9 cellular contexts compared by ENCODE assay signal in genomic region chr2:8544168-8544785, GRCh38.
DNase-seq lines count a peak whose midpoint lies in the region; ATAC-seq, FAIRE-seq and TF ChIP-seq lines count a peak whose summit lies in the region.
"Had no signal": no experiment of that assay in that cellular context is flagged by ENCODE, and none has a peak within 500 bp of the region (broad histone marks: within the 10 kb centered on the region; RNA-seq: fewer than 3 reads in every experiment).

No MANE protein-coding gene starts in this region.

- intact Hi-C loops in dendritic cell treated with granulocyte-macrophage colony-stimulating factor and Interleukin-4, amounts not matched to agents 40 ng/mL and 50 ng/mL, for 4 days (cut with micrococcal nuclease): no loop called here

- TF ChIP-seq CTCF in DOHH2 (IDR thresholded peaks at IDR 0.05; ENCODE audit: low read depth, low read length, poor library complexity, severe bottlenecking): no peak
- no peak for TF ChIP-seq CTCF in OCI-LY1 (IDR thresholded peaks at IDR 0.05; ENCODE audit: low read length)
- no peak for TF ChIP-seq CTCF in parathyroid adenoma (IDR thresholded peaks at IDR 0.05)

- peak overlapping the region; percentile 67 for H3K4me2 ChIP-seq in DOHH2 (ENCODE audit: low read length)
- peak overlapping the region; percentile 56 for H3K4me2 ChIP-seq in OCI-LY1 (ENCODE audit: low read length)
- H3K4me2 ChIP-seq in parathyroid adenoma (ENCODE audit: low read length): no peak overlapping the region

- H3K9me2 ChIP-seq in DOHH2 (replicated peaks; ENCODE audit: control insufficient read depth, low read length) (no peaks in the 10 kb centered on the region), OCI-LY1 (ENCODE audit: low read depth, low read length) (no peaks in the 10 kb centered on the region)

- H3K79me2 ChIP-seq in DOHH2 (ENCODE audit: control insufficient read depth, low read length): no peaks in the 10 kb centered on the region
- H3K79me2 ChIP-seq in OCI-LY1 (ENCODE audit: insufficient read depth, low read length): no peaks in the 10 kb centered on the region
- H3K79me2 ChIP-seq in parathyroid adenoma: peaks cover 31% of the 10 kb centered on the region

- peak overlapping the region; percentile 57 for H3K9ac ChIP-seq in OCI-LY1 (ENCODE audit: low read length)
- no peak overlapping the region for H3K9ac ChIP-seq in parathyroid adenoma

- H3K36me3 Mint-ChIP-seq in dendritic cell treated with granulocyte-macrophage colony-stimulating factor and Interleukin-4, amounts not matched to agents 40 ng/mL and 50 ng/mL, for 4 days (ENCODE audit: low read depth): no peaks in the 10 kb centered on the region

- no peak for DNase-seq in stimulated activated CD4-positive, alpha-beta T cell treated with anti-CD3 and anti-CD28 coated beads, Interleukin-4, amount 100 ng/mL, for 4 hours
- DNase-seq in urothelium cell line (ENCODE audit: low spot score): no peak
- DNase-seq in NCI-H146 (lab: John Stamatoyannopoulos, UW): no peak

- ATAC-seq in GM18520 (IDR thresholded peaks at IDR 0.05; ENCODE audit: unreplicated experiment): no peak

- H3K27ac ChIP-seq in DOHH2 (ENCODE audit: low read depth, low read length) (peak overlapping the region; percentile 64), OCI-LY1 (ENCODE audit: low read depth, low read length, poor library complexity, severe bottlenecking) (peak overlapping the region; percentile 98), parathyroid adenoma (peak overlapping the region; percentile 100)
- H3K27ac ChIP-seq: VCaP had no signal

- H3F3A ChIP-seq in DOHH2 (ENCODE audit: control insufficient read depth, insufficient read depth) (peaks cover 4% of the 10 kb centered on the region; the same call in 1 of the 2 replicates), OCI-LY1 (ENCODE audit: insufficient read depth, low read length) (no peaks in the 10 kb centered on the region)

- H3K9me3 ChIP-seq in DOHH2 (ENCODE audit: control insufficient read depth, insufficient read depth, low read length) (no peaks in the 10 kb centered on the region), OCI-LY1 (ENCODE audit: low read length) (no peaks in the 10 kb centered on the region), parathyroid adenoma (ENCODE audit: control insufficient read depth, low read length) (no peaks in the 10 kb centered on the region)

- H3K27me3 Mint-ChIP-seq in dendritic cell treated with granulocyte-macrophage colony-stimulating factor and Interleukin-4, amounts not matched to agents 40 ng/mL and 50 ng/mL, for 4 days: peaks cover 8% of the 10 kb centered on the region

- H4K20me1 ChIP-seq in DOHH2 (ENCODE audit: control insufficient read depth, insufficient read depth, low read depth, low read length) (no peaks in the 10 kb centered on the region), OCI-LY1 (ENCODE audit: insufficient read depth, low read length) (no peaks in the 10 kb centered on the region)

- peak overlapping the region; percentile 45 for H3K4me3 Mint-ChIP-seq in dendritic cell treated with granulocyte-macrophage colony-stimulating factor and Interleukin-4, amounts not matched to agents 40 ng/mL and 50 ng/mL, for 4 days

- H3K4me3 ChIP-seq in DOHH2 (ENCODE audit: low read length): peak overlapping the region; percentile 52
- H3K4me3 ChIP-seq in OCI-LY1 (ENCODE audit: low read depth, low read length, poor library complexity, severe bottlenecking): peak overlapping the region; percentile 27
- H3K4me3 ChIP-seq in parathyroid adenoma (ENCODE audit: low read depth, low read length): no peak overlapping the region

- H3K4me1 ChIP-seq in DOHH2 (ENCODE audit: control insufficient read depth, low read length) (peaks cover 91% of the 10 kb centered on the region), OCI-LY1 (ENCODE audit: insufficient read depth, low read length, severe bottlenecking) (peaks cover 100% of the 10 kb centered on the region), parathyroid adenoma (peaks cover 68% of the 10 kb centered on the region)

- H3K36me3 ChIP-seq in DOHH2 (ENCODE audit: control insufficient read depth, low read length) (no peaks in the 10 kb centered on the region), OCI-LY1 (ENCODE audit: insufficient read depth, low read length) (peaks cover 15% of the 10 kb centered on the region; the same call in 1 of the 2 replicates), parathyroid adenoma (ENCODE audit: control insufficient read depth, insufficient read depth, low read length) (no peaks in the 10 kb centered on the region)

- H2AFZ ChIP-seq in OCI-LY1 (ENCODE audit: low read length) (no peak overlapping the region), parathyroid adenoma (peak overlapping the region; percentile 63)

- no peaks in the 10 kb centered on the region for H3K9me3 Mint-ChIP-seq in dendritic cell treated with granulocyte-macrophage colony-stimulating factor and Interleukin-4, amounts not matched to agents 40 ng/mL and 50 ng/mL, for 4 days

- no peak for FAIRE-seq in urothelium cell line (lab: Jason Lieb, UNC)

- H3K27me3 ChIP-seq in DOHH2 (ENCODE audit: control insufficient read depth, low read length) (no peaks in the 10 kb centered on the region), OCI-LY1 (ENCODE audit: insufficient read depth, low read length) (no peaks in the 10 kb centered on the region), parathyroid adenoma (ENCODE audit: control insufficient read depth, insufficient read depth, low read length) (no peaks in the 10 kb centered on the region)

- peaks cover 90% of the 10 kb centered on the region for H3K4me1 Mint-ChIP-seq in dendritic cell treated with granulocyte-macrophage colony-stimulating factor and Interleukin-4, amounts not matched to agents 40 ng/mL and 50 ng/mL, for 4 days (ENCODE audit: low read depth)

- peak overlapping the region; percentile 98 for H3K27ac Mint-ChIP-seq in dendritic cell treated with granulocyte-macrophage colony-stimulating factor and Interleukin-4, amounts not matched to agents 40 ng/mL and 50 ng/mL, for 4 days
